Comparison of ENCODE assay signal across 1 cellular context in genomic region chr4:141957416-141957815, GRCh38.
TF ChIP-seq lines count a peak whose summit lies in the region.

No MANE protein-coding gene starts in this region.

TF ChIP-seq in SK-N-SH, 30 proteins besides CTCF, POLR2A, EP300 and RAD21 (continued from another document):
- TF ChIP-seq REST (IDR thresholded peaks at IDR 0.05; ENCODE audit: low read depth, low read length) (no peak), TEAD4 (IDR thresholded peaks at IDR 0.05; ENCODE audit: borderline replicate concordance, insufficient read depth) (no peak), PBX3 (IDR thresholded peaks at IDR 0.05) (no peak), GABPA (IDR thresholded peaks at IDR 0.05; ENCODE audit: low read depth) (no peak)
